ENCODE assay signal across 1 cellular context in the genomic region with DNA sequence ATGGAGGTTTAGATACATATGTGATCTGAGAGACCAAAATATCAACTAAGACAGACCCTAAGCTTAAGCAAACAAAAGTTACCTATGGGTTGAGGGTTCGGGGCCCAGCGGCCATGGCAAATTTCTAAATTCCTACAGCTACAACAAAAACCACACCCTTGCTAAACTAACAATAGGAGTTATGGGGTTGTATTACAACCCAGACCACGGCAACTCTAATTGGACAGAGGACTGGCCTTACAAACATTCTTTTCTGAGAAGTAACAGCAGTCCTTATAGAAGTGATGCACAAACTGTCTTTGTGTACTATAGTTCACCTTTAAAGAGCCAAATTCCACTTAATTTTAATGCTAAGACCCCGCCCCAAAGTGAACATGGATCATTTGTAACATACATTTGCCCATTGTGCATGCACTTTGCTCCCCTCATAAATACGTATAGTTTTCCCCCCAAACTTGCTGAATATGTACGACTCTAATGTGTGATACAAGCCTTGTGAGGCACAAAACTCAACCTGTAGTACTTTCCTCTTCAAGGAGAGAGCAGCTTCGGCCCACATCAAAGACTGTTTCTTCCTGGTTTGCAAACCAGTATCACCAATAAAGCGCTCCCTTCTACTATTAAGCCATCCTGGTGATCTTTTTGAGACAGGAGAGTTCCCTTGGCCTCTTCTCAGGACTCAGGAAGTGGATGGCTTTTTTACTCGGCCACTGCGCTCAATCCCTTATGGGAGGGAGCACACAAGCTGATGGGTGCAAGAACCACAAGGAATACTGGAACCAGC.
TF ChIP-seq lines count a peak whose summit lies in the region.

No MANE protein-coding gene starts in this region.

TF ChIP-seq in HCT116, 20 proteins besides CTCF, POLR2A, EP300 and RAD21 (continued from another document):
- TF ChIP-seq, protein P1, sequence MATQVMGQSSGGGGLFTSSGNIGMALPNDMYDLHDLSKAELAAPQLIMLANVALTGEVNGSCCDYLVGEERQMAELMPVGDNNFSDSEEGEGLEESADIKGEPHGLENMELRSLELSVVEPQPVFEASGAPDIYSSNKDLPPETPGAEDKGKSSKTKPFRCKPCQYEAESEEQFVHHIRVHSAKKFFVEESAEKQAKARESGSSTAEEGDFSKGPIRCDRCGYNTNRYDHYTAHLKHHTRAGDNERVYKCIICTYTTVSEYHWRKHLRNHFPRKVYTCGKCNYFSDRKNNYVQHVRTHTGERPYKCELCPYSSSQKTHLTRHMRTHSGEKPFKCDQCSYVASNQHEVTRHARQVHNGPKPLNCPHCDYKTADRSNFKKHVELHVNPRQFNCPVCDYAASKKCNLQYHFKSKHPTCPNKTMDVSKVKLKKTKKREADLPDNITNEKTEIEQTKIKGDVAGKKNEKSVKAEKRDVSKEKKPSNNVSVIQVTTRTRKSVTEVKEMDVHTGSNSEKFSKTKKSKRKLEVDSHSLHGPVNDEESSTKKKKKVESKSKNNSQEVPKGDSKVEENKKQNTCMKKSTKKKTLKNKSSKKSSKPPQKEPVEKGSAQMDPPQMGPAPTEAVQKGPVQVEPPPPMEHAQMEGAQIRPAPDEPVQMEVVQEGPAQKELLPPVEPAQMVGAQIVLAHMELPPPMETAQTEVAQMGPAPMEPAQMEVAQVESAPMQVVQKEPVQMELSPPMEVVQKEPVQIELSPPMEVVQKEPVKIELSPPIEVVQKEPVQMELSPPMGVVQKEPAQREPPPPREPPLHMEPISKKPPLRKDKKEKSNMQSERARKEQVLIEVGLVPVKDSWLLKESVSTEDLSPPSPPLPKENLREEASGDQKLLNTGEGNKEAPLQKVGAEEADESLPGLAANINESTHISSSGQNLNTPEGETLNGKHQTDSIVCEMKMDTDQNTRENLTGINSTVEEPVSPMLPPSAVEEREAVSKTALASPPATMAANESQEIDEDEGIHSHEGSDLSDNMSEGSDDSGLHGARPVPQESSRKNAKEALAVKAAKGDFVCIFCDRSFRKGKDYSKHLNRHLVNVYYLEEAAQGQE (IDR thresholded peaks at IDR 0.05; ENCODE audit: low read depth), result no peak
- TF ChIP-seq SRF (IDR thresholded peaks at IDR 0.05; ENCODE audit: low read depth), result no peak
- TF ChIP-seq SP1 (IDR thresholded peaks at IDR 0.05; ENCODE audit: low read depth), result no peak
- TF ChIP-seq POLR2AphosphoS5 (IDR thresholded peaks at IDR 0.05; ENCODE audit: low read depth, low read length), result no peak
- TF ChIP-seq ZFX (IDR thresholded peaks at IDR 0.05), result no peak
- no peak for TF ChIP-seq SIN3A (IDR thresholded peaks at IDR 0.05; ENCODE audit: low read depth)
